In the genomic region with DNA sequence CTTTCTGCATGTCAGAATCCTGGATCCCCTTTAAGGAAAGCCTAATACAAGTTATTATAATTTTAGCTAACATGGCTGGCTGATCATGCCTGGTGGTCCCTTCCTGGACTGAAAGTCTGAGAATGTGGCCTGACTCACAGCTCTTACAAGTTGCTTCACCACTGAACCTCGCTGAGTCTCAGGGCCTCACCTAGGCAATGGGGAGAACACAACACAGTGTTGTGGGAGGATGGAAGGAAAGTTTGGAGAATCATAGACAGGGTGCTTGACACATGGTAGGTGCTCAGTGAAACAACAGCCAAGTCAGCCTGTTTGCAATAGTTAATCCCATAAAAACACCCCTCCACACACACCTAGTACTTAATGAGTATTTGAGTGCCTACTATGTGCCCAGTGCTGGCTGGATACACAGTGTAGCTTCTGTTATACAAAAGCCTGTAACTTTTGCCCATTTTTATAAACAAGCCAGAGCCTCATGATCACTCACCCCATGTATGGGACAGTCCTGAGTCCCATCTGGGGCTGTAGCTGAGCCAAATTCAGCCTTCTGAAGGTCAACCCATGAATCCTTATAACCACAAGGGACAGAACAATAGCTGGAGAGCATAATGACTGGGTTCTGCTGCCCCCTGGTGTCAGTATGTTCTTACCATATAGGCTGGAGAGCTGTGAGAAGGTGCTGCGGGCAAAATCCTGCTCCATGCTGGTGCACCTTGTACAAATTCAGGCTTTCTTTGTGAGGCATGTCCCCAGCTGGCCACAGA, we compare ENCODE assay signal across 8 cellular contexts. TPM values are rescaled to one million over a fixed set of nuclear protein-coding genes. Genes with fewer than 3 reads are reported as not detected.
DNase-seq lines count a peak whose midpoint lies in the region; ATAC-seq, FAIRE-seq and TF ChIP-seq lines count a peak whose summit lies in the region.

No MANE protein-coding gene starts in this region.

- H3K27me3 ChIP-seq in MM.1S (replicated peaks; ENCODE audit: insufficient read depth, low read length) (peaks cover 25% of the 10 kb centered on the region), SK-N-SH (ENCODE audit: insufficient read depth) (no peaks in the 10 kb centered on the region), pancreas (no peaks in the 10 kb centered on the region), upper lobe of left lung (peaks cover 0 to 16% (median 9%) of the 10 kb centered on the region in 4 donors)

- H3K36me3 ChIP-seq in MM.1S (replicated peaks; ENCODE audit: insufficient read depth, low read length) = no peaks in the 10 kb centered on the region
- H3K36me3 ChIP-seq in SK-N-SH (replicated peaks in 1 of 2; ENCODE audit: control insufficient read depth in 1 of 2, insufficient read depth in 2 of 2, low read length in 1 of 2) = no peaks in the 10 kb centered on the region
- no peaks in the 10 kb centered on the region for H3K36me3 ChIP-seq in pancreas
- no peaks in the 10 kb centered on the region for H3K36me3 ChIP-seq in upper lobe of left lung

- TF ChIP-seq RAD21 in SK-N-SH (IDR thresholded peaks at IDR 0.05; ENCODE audit: low read length) = peak; percentile 92

- no peaks in the 10 kb centered on the region for H3F3A ChIP-seq in MM.1S (ENCODE audit: insufficient read depth, low read length)
- H3F3A ChIP-seq in SK-N-SH (replicated peaks; ENCODE audit: insufficient read depth) = no peaks in the 10 kb centered on the region

- ATAC-seq in pancreas (peak; percentile 66 to 84 (median 78)), upper lobe of left lung (ENCODE audit: low FRiP score in 2 of 2) (peak; percentile 63 to 76)

- H3K4me3 ChIP-seq in MM.1S (ENCODE audit: low read length) (no peak overlapping the region), SK-N-SH (ENCODE audit: low read depth in 2 of 2, low read length in 1 of 2) (no peak overlapping the region; a peak in 1 of 4 replicates), pancreas (no peak overlapping the region), upper lobe of left lung (no peak overlapping the region)

- H3K27me3 Mint-ChIP-seq in activated naive CD4-positive, alpha-beta T cell treated with anti-CD3 and anti-CD28 coated beads, Interleukin-2, amount 10 ng/mL, durations not matched to agents 7 days and 5 days = peaks cover 76% of the 10 kb centered on the region

- H3K9me3 ChIP-seq in MM.1S (replicated peaks; ENCODE audit: insufficient read depth, low read length) = no peaks in the 10 kb centered on the region
- H3K9me3 ChIP-seq in SK-N-SH = no peaks in the 10 kb centered on the region
- H3K9me3 ChIP-seq in pancreas = no peaks in the 10 kb centered on the region
- no peaks in the 10 kb centered on the region for H3K9me3 ChIP-seq in upper lobe of left lung

- no peaks in the 10 kb centered on the region for H4K20me1 ChIP-seq in MM.1S (ENCODE audit: insufficient read depth, low read length)
- no peaks in the 10 kb centered on the region for H4K20me1 ChIP-seq in SK-N-SH (ENCODE audit: insufficient read depth)

- POLR2A ChIA-PET in SK-N-SH (lab: Yijun Ruan, JAX) = interaction anchor here (1.2 kb wide), 1 partner anchor 418 kb away, joined by 7 read pairs; no protein-coding TSS in a partner anchor

- CTCF ChIA-PET in SK-N-SH (lab: Yijun Ruan, JAX) = interaction anchor here (0.5 to 7.4 kb wide), 47 partner anchors 9 to 588 kb away, joined by 3 to 152 read pairs (median 4); no protein-coding TSS in a partner anchor
- CTCF ChIA-PET in activated naive CD4-positive, alpha-beta T cell treated with anti-CD3 and anti-CD28 coated beads, Interleukin-2, amount 10 ng/mL, durations not matched to agents 7 days and 5 days (lab: Charles Lee) = interaction anchor here (0.5 to 8.0 kb wide), 37 partner anchors 10 to 594 kb away, joined by 3 to 211 read pairs (median 4); a partner anchor contains a TSS

- H3K4me2 ChIP-seq in MM.1S (ENCODE audit: low read depth, low read length) (no peak overlapping the region), SK-N-SH (no peak overlapping the region)

- no peak overlapping the region for H3K27ac Mint-ChIP-seq in activated naive CD4-positive, alpha-beta T cell treated with anti-CD3 and anti-CD28 coated beads, Interleukin-2, amount 10 ng/mL, durations not matched to agents 7 days and 5 days

- H3K36me3 Mint-ChIP-seq in activated naive CD4-positive, alpha-beta T cell treated with anti-CD3 and anti-CD28 coated beads, Interleukin-2, amount 10 ng/mL, durations not matched to agents 7 days and 5 days = no peaks in the 10 kb centered on the region

- H2AFZ ChIP-seq in MM.1S (ENCODE audit: low read length) (no peak overlapping the region), SK-N-SH (ENCODE audit: low read depth) (no peak overlapping the region)

- H3K4me1 ChIP-seq in MM.1S (ENCODE audit: low read length) (no peaks in the 10 kb centered on the region), SK-N-SH (ENCODE audit: control insufficient read depth in 1 of 2, insufficient read depth in 2 of 2, low read depth in 1 of 2, low read length in 1 of 2) (peaks cover 0 to 9% of the 10 kb centered on the region in 2 experiments; a peak in 1 of 4 replicates), pancreas (no peaks in the 10 kb centered on the region), upper lobe of left lung (peaks cover 11 to 19% (median 13%) of the 10 kb centered on the region in 4 donors)

- intact Hi-C loops in pancreas (cut with DNase I) = loop anchor here in 2 of 3 donors (5.0 kb wide), 1 partner anchor 420 kb away; no protein-coding TSS in a partner anchor

- no peak overlapping the region for H3K27ac ChIP-seq in MM.1S (ENCODE audit: low read length)
- no peak overlapping the region for H3K27ac ChIP-seq in SK-N-SH (ENCODE audit: low read depth in 2 of 2, low read length in 1 of 2)
- H3K27ac ChIP-seq in pancreas = no peak overlapping the region
- H3K27ac ChIP-seq in upper lobe of left lung = no peak overlapping the region

- FAIRE-seq in G401.6 (lab: Jason Lieb, UNC) = peak; percentile 28
- no peak for FAIRE-seq in pancreas (lab: Jason Lieb, UNC)

- H3K9me2 ChIP-seq in MM.1S (replicated peaks; ENCODE audit: insufficient read depth, low read length) (no peaks in the 10 kb centered on the region), SK-N-SH (no peaks in the 10 kb centered on the region)

- H3K4me1 Mint-ChIP-seq in activated naive CD4-positive, alpha-beta T cell treated with anti-CD3 and anti-CD28 coated beads, Interleukin-2, amount 10 ng/mL, durations not matched to agents 7 days and 5 days = peaks cover 30% of the 10 kb centered on the region

- no peak overlapping the region for H3K4me3 Mint-ChIP-seq in activated naive CD4-positive, alpha-beta T cell treated with anti-CD3 and anti-CD28 coated beads, Interleukin-2, amount 10 ng/mL, durations not matched to agents 7 days and 5 days

- TF ChIP-seq CTCF in MM.1S (IDR thresholded peaks at IDR 0.05; ENCODE audit: low read length) (peak; percentile 78), SK-N-SH (IDR thresholded peaks at IDR 0.05) (peak; percentile 72), pancreas (IDR thresholded peaks at IDR 0.05) (peak; percentile 59 to 75 (median 67)), upper lobe of left lung (IDR thresholded peaks at IDR 0.05) (peak; percentile 47 to 79 (median 72))

- H3K9me3 Mint-ChIP-seq in activated naive CD4-positive, alpha-beta T cell treated with anti-CD3 and anti-CD28 coated beads, Interleukin-2, amount 10 ng/mL, durations not matched to agents 7 days and 5 days = no peaks in the 10 kb centered on the region

- H3K9ac ChIP-seq in MM.1S (ENCODE audit: low read length) = no peak overlapping the region
- H3K9ac ChIP-seq in SK-N-SH = no peak overlapping the region

- WGBS in SK-N-SH (ENCODE audit: low lambda C conversion rate) = 11% methylated on average over 2 of the region's 2 CpGs
- WGBS in pancreas, 2 donors = 31 to 33% methylated on average over 2 of the region's 2 CpGs
- WGBS in upper lobe of left lung, 2 donors = 47 to 73% methylated on average over 1 to 2 of the region's 2 CpGs

- DNase-seq in GOT3 (lab: John Stamatoyannopoulos, UW) (peak; percentile 19), MM.1S (peak; percentile 79), SK-N-SH (peak; percentile 75), globus pallidus (ENCODE audit: low spot score) (peak; percentile 91), pancreas (peak; percentile 68 to 85 (median 76)), upper lobe of left lung (peak in 1 of 2 donors; percentile 77)
- peak; percentile 87 for DNase-seq in activated naive CD4-positive, alpha-beta T cell treated with anti-CD3 and anti-CD28 coated beads, Interleukin-2, amount 10 ng/mL, durations not matched to agents 7 days and 5 days

- no peaks in the 10 kb centered on the region for H3K79me2 ChIP-seq in MM.1S (ENCODE audit: low read length)
- no peaks in the 10 kb centered on the region for H3K79me2 ChIP-seq in SK-N-SH (ENCODE audit: insufficient read depth)

- no peak for TF ChIP-seq POLR2A in upper lobe of left lung (IDR thresholded peaks at IDR 0.05)

- TF ChIP-seq EP300 in SK-N-SH (IDR thresholded peaks at IDR 0.05; ENCODE audit: borderline replicate concordance in 1 of 2, low read depth in 1 of 2, low read length in 1 of 2) (no peak), upper lobe of left lung (IDR thresholded peaks at IDR 0.05) (no peak)

TF ChIP-seq in SK-N-SH, 30 proteins besides CTCF, POLR2A, EP300 and RAD21:
- peak; percentile 95 for TF ChIP-seq SMC3 (IDR thresholded peaks at IDR 0.05; ENCODE audit: low read depth, low read length)
- TF ChIP-seq, protein P1, sequence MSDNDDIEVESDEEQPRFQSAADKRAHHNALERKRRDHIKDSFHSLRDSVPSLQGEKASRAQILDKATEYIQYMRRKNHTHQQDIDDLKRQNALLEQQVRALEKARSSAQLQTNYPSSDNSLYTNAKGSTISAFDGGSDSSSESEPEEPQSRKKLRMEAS (IDR thresholded peaks at IDR 0.05; ENCODE audit: low read depth) = no peak

RNA-seq across cellular contexts. Expression of a gene that starts 3.9 kb away (rescaled TPM):
- polyA plus RNA-seq in SK-N-SH (2012; rRNA removed) (0.29 and 0.46 TPM in 2 replicates), pancreas (1 to 10 TPM in 1 of 2 donors, under 1 TPM in 1; 0.99 to 2.0 TPM)
- polyA plus RNA-seq in SK-N-SH (2012; cell fraction: cytosol; rRNA removed) = 0.09 and 0.17 TPM in 2 replicates
- 1.2 and 2.0 TPM in 2 replicates for polyA plus RNA-seq in SK-N-SH (2012; cell fraction: nucleus; rRNA removed)
- total RNA-seq in pancreas (1 to 10 TPM in 4 of 6 donors, under 1 TPM in 2; 0.83 to 3.3 (median 1.1) TPM), upper lobe of left lung (1 to 10 TPM in 1 of 6 donors, under 1 TPM in 4, not detected in 1; 0.61 to 1.2 (median 0.74) TPM)

RNA-seq across cellular contexts. Expression of a gene that starts 52.9 kb away (rescaled TPM):
- not detected in 2 replicates for polyA plus RNA-seq in SK-N-SH (2012; rRNA removed)
- polyA plus RNA-seq in SK-N-SH (2012; cell fraction: cytosol; rRNA removed) = not detected in 2 replicates
- polyA plus RNA-seq in SK-N-SH (2012; cell fraction: nucleus; rRNA removed) = not detected in 2 replicates
- total RNA-seq in pancreas = not detected
- not detected for polyA plus RNA-seq in pancreas
- not detected for total RNA-seq in upper lobe of left lung
